Comparison of ENCODE assay signal across 3 cellular contexts in the genomic region with DNA sequence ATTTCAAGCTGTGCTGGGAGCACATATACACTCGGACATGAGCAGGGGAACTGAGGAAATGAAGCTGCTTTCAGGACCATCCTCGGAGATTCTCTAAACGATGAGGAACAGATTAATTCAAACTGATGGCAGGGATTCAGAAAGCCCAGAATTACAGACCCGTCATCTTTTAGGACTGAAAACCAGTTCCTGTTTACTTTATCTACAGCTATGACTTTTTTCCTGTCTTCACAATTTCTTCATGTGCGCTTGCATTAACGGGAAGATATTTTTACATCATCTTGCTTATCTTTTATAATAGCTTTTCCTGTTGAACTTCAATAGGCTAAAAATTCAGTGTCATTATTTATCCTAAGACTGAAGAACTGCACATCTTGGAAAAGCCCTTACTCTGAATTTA.
A peak's percentile ranks its signal among the peaks of the same experiment; 100 is the strongest.
TF ChIP-seq lines count a peak whose summit lies in the region.

No MANE protein-coding gene starts in this region.

TF ChIP-seq in liver, 16 proteins besides CTCF, POLR2A, EP300 and RAD21:
- TF ChIP-seq JUND (IDR thresholded peaks at IDR 0.05) (no peak), GABPA (IDR thresholded peaks at IDR 0.05 in 1 of 2, conservative IDR thresholded peaks at IDR 0.05 in 1 of 2) (peak; percentile 43 to 73)

TF ChIP-seq in HepG2, 621 proteins besides CTCF, POLR2A, EP300 and RAD21:
- TF ChIP-seq MBD4 (IDR thresholded peaks at IDR 0.05; ENCODE audit: borderline replicate concordance, low read length) (no peak), JDP2 (CRISPR knock-in tag; IDR thresholded peaks at IDR 0.05; ENCODE audit: borderline replicate concordance) (no peak), SYNCRIP (IDR thresholded peaks at IDR 0.05; ENCODE audit: insufficient read depth, low read depth, low read length) (no peak), ZFY (CRISPR knock-in tag; IDR thresholded peaks at IDR 0.05) (no peak), FIP1L1 (IDR thresholded peaks at IDR 0.05; ENCODE audit: borderline replicate concordance, insufficient read depth, low read depth, low read length) (no peak)
TF ChIP-seq in HepG2: peak in this region for 0.

TF ChIP-seq in SK-N-SH, 30 proteins besides CTCF, POLR2A, EP300 and RAD21:
- no peak for TF ChIP-seq GABPA (IDR thresholded peaks at IDR 0.05; ENCODE audit: low read depth)
- no peak for TF ChIP-seq ELF1 (IDR thresholded peaks at IDR 0.05)
- no peak for TF ChIP-seq CHD2 (IDR thresholded peaks at IDR 0.05; ENCODE audit: low read length, partially characterized antibody)
- TF ChIP-seq, protein P1, sequence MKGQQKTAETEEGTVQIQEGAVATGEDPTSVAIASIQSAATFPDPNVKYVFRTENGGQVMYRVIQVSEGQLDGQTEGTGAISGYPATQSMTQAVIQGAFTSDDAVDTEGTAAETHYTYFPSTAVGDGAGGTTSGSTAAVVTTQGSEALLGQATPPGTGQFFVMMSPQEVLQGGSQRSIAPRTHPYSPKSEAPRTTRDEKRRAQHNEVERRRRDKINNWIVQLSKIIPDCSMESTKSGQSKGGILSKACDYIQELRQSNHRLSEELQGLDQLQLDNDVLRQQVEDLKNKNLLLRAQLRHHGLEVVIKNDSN (IDR thresholded peaks at IDR 0.05; ENCODE audit: borderline replicate concordance, low read depth): no peak
- no peak for TF ChIP-seq SIN3A (IDR thresholded peaks at IDR 0.05; ENCODE audit: borderline replicate concordance, low read depth, low read length)
- no peak for TF ChIP-seq RFX5 (IDR thresholded peaks at IDR 0.05; ENCODE audit: low read length)
- TF ChIP-seq RXRA (IDR thresholded peaks at IDR 0.05; ENCODE audit: borderline replicate concordance, low read depth): no peak
- TF ChIP-seq, protein P2, sequence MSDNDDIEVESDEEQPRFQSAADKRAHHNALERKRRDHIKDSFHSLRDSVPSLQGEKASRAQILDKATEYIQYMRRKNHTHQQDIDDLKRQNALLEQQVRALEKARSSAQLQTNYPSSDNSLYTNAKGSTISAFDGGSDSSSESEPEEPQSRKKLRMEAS (IDR thresholded peaks at IDR 0.05; ENCODE audit: low read depth): no peak
- no peak for TF ChIP-seq SMC3 (IDR thresholded peaks at IDR 0.05; ENCODE audit: low read depth, low read length)
- TF ChIP-seq, protein P3, sequence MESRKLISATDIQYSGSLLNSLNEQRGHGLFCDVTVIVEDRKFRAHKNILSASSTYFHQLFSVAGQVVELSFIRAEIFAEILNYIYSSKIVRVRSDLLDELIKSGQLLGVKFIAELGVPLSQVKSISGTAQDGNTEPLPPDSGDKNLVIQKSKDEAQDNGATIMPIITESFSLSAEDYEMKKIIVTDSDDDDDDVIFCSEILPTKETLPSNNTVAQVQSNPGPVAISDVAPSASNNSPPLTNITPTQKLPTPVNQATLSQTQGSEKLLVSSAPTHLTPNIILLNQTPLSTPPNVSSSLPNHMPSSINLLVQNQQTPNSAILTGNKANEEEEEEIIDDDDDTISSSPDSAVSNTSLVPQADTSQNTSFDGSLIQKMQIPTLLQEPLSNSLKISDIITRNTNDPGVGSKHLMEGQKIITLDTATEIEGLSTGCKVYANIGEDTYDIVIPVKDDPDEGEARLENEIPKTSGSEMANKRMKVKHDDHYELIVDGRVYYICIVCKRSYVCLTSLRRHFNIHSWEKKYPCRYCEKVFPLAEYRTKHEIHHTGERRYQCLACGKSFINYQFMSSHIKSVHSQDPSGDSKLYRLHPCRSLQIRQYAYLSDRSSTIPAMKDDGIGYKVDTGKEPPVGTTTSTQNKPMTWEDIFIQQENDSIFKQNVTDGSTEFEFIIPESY (IDR thresholded peaks at IDR 0.05; ENCODE audit: borderline replicate concordance, low read depth): no peak
